Comparison of ENCODE assay signal across 11 cellular contexts in genomic region chr4:60463846-60464502, GRCh38.
DNase-seq lines count a peak whose midpoint lies in the region; ATAC-seq and TF ChIP-seq lines count a peak whose summit lies in the region.
"Had no signal": no experiment of that assay in that cellular context is flagged by ENCODE, and none has a peak within 500 bp of the region (broad histone marks: within the 10 kb centered on the region; RNA-seq: fewer than 3 reads in every experiment).

No MANE protein-coding gene starts in this region.

- no TSS peak for BruUV-seq in MCF 10A (replicated peaks; lab: Mats Ljungman, UMichigan)

- no peak overlapping the region for H3K27ac Mint-ChIP-seq in MCF 10A (ENCODE audit: low read depth, unreplicated experiment)

- POLR2A ChIA-PET in MCF 10A (lab: Yijun Ruan, JAX) = interaction anchor here (0.6 kb wide), 1 partner anchor 1062 kb away, joined by 3 read pairs; no protein-coding TSS in a partner anchor

- H3K9me3 ChIP-seq in breast epithelium (peaks cover 0 to 10% of the 10 kb centered on the region in 2 donors), MG63 (no peaks in the 10 kb centered on the region)

- no peak overlapping the region for H3K4me3 Mint-ChIP-seq in MCF 10A (ENCODE audit: unreplicated experiment)

- H3K4me1 ChIP-seq in breast epithelium = no peaks in the 10 kb centered on the region
- H3K4me1 ChIP-seq: heart right ventricle had no signal

- TF ChIP-seq EP300 in Ishikawa (IDR thresholded peaks at IDR 0.05; ENCODE audit: borderline replicate concordance) = no peak

- H3K27ac ChIP-seq in breast epithelium = no peak overlapping the region
- H3K27ac ChIP-seq in brain microvascular endothelial cell = no peak overlapping the region
- H3K27ac ChIP-seq: heart right ventricle, RWPE1 had no signal

- H3K4me1 Mint-ChIP-seq in MCF 10A (ENCODE audit: insufficient read depth, unreplicated experiment) = no peaks in the 10 kb centered on the region

- TF ChIP-seq CTCF in MCF 10A (IDR thresholded peaks at IDR 0.05; ENCODE audit: unreplicated experiment) (peak; percentile 48), breast epithelium (IDR thresholded peaks at IDR 0.05) (no peak), brain microvascular endothelial cell (IDR thresholded peaks at IDR 0.05; ENCODE audit: low read depth, low read length, missing control alignments) (peak; percentile 69)

- CTCF ChIA-PET in MCF 10A (lab: Yijun Ruan, JAX) = interaction anchor here (0.8 to 1.1 kb wide), 4 partner anchors 19 to 1218 kb away, joined by 3 to 4 read pairs (median 4); no protein-coding TSS in a partner anchor

- in situ Hi-C loops in brain microvascular endothelial cell (cut with HindIII; ENCODE audit: low pct_ligation_motif_present, low sequenced_read_pairs) = no loop called here

- peaks cover 17% of the 10 kb centered on the region for H3K9me3 Mint-ChIP-seq in MCF 10A (ENCODE audit: unreplicated experiment)

- H3K4me3 ChIP-seq in breast epithelium (no peak overlapping the region), brain microvascular endothelial cell (ENCODE audit: low read depth, low read length) (no peak overlapping the region), MG63 (no peak overlapping the region)
- H3K4me3 ChIP-seq: heart right ventricle had no signal

- H3K36me3 ChIP-seq in breast epithelium (no peaks in the 10 kb centered on the region), brain microvascular endothelial cell (replicated peaks) (no peaks in the 10 kb centered on the region), MG63 (no peaks in the 10 kb centered on the region)
- H3K36me3 ChIP-seq: heart right ventricle had no signal

- no peaks in the 10 kb centered on the region for H3K36me3 Mint-ChIP-seq in MCF 10A (ENCODE audit: insufficient read depth, unreplicated experiment)

- ATAC-seq in GM19324 (IDR thresholded peaks at IDR 0.05; ENCODE audit: low FRiP score, unreplicated experiment) (no peak), GM21576 (IDR thresholded peaks at IDR 0.05; ENCODE audit: unreplicated experiment) (no peak)
- ATAC-seq: heart right ventricle had no signal

- intact Hi-C loops in MCF 10A (cut with micrococcal nuclease) (loop anchor here (1.0 to 10.0 kb wide), 2 partner anchors 259 to 1217 kb away; no protein-coding TSS in a partner anchor), breast epithelium (cut with DNase I; ENCODE audit: low total_unique reads) (no loop called here)

- DNase-seq in MCF 10A (ENCODE audit: unreplicated experiment) = peak; percentile 51
- DNase-seq in breast epithelium (ENCODE audit: low spot score in 2 of 2) = no peak
- peak; percentile 4 for DNase-seq in brain microvascular endothelial cell
- no peak for DNase-seq in NCI-H524 treated with DMSO at 0.1 percent for 48 hours (lab: John Stamatoyannopoulos, UW)
- no peak for DNase-seq in MG63
- DNase-seq: heart right ventricle, retina had no signal

- no peak for TF ChIP-seq POLR2A in breast epithelium (IDR thresholded peaks at IDR 0.05)

- TF ChIP-seq RAD21 in Ishikawa (IDR thresholded peaks at IDR 0.05; ENCODE audit: low read depth) = peak; percentile 40; the same call in 1 of the 2 replicates

- H3K27me3 Mint-ChIP-seq in MCF 10A (ENCODE audit: insufficient read depth, unreplicated experiment) = no peaks in the 10 kb centered on the region

- H3K27me3 ChIP-seq in breast epithelium (no peaks in the 10 kb centered on the region), brain microvascular endothelial cell (replicated peaks) (no peaks in the 10 kb centered on the region), MG63 (no peaks in the 10 kb centered on the region)
- H3K27me3 ChIP-seq: heart right ventricle had no signal

TF ChIP-seq in Ishikawa, 13 proteins besides CTCF, POLR2A, EP300 and RAD21:
- TF ChIP-seq FOXM1 (IDR thresholded peaks at IDR 0.05; ENCODE audit: borderline replicate concordance, low read depth) (no peak), TAF1 (IDR thresholded peaks at IDR 0.05; ENCODE audit: low read depth) (no peak), TCF12 (IDR thresholded peaks at IDR 0.05; ENCODE audit: low read depth) (no peak), ZBTB7A (IDR thresholded peaks at IDR 0.05; ENCODE audit: low read depth) (no peak), CEBPB (IDR thresholded peaks at IDR 0.05) (no peak), NFIC (IDR thresholded peaks at IDR 0.05) (no peak)
- TF ChIP-seq, protein P1, sequence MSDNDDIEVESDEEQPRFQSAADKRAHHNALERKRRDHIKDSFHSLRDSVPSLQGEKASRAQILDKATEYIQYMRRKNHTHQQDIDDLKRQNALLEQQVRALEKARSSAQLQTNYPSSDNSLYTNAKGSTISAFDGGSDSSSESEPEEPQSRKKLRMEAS (IDR thresholded peaks at IDR 0.05) = no peak

Comparison
In these comparisons a context has a peak if more than half of its experiments do, and no peak if none do; other contexts are left out.
1. DNase-seq: peak in MCF 10A (single experiment) and brain microvascular endothelial cell (single experiment); none in breast epithelium (0 of 2), NCI-H524 treated with DMSO at 0.1 percent for 48 hours (single experiment) and MG63 (single experiment).
2. CTCF ChIP-seq: peak in MCF 10A (single experiment) and brain microvascular endothelial cell (single experiment); none in breast epithelium (0 of 3).